In genomic region chr17:28985950-28986713, GRCh38 we compare ENCODE assay signal across 16 cellular contexts. TPM values are rescaled to one million over a fixed set of nuclear protein-coding genes. Genes with fewer than 3 reads are reported as not detected.
A peak's percentile ranks its signal among the peaks of the same experiment; 100 is the strongest.
DNase-seq lines count a peak whose midpoint lies in the region; ATAC-seq, FAIRE-seq and TF ChIP-seq lines count a peak whose summit lies in the region.
"Had no signal": no experiment of that assay in that cellular context is flagged by ENCODE, and none has a peak within 500 bp of the region (broad histone marks: within the 10 kb centered on the region; RNA-seq: fewer than 3 reads in every experiment).

No MANE protein-coding gene starts in this region.

- H3K56ac ChIP-seq in IMR-90 (ENCODE audit: extremely low read depth, insufficient read depth, low read length) (no peak overlapping the region), H1 (replicated peaks; ENCODE audit: insufficient read length, low read depth, low read length) (no peak overlapping the region)

- H4K91ac ChIP-seq in IMR-90 (ENCODE audit: insufficient read depth, low read depth, low read length) (no peak overlapping the region), H1 (replicated peaks; ENCODE audit: insufficient read length, low read length) (peak overlapping the region; percentile 90), mesenchymal stem cell (ENCODE audit: low read length) (no peak overlapping the region)

- CTCF ChIA-PET in A673 (lab: Charles Lee) = no interaction called here
- CTCF ChIA-PET in IMR-90 (lab: Yijun Ruan, JAX) = interaction anchor here (0.6 kb wide), 1 partner anchor 9 kb away, joined by 3 read pairs; no protein-coding TSS in a partner anchor
- CTCF ChIA-PET in H1 (lab: Charles Lee; ENCODE audit: partially characterized antibody) = interaction anchor here (0.7 to 3.2 kb wide), 14 partner anchors 10 to 284 kb away, joined by 3 to 23 read pairs (median 4); no protein-coding TSS in a partner anchor

- in situ Hi-C loops in IMR-90 (cut with MboI; ENCODE audit: low sequenced_read_pairs) = no loop called here

- no peaks in the 10 kb centered on the region for H3K27me3 ChIP-seq in A673 (replicated peaks; ENCODE audit: insufficient read depth, low read depth, low read length, poor library complexity)
- H3K27me3 ChIP-seq in IMR-90 (ENCODE audit: control insufficient read depth, insufficient read depth, low read length) = peaks cover 74% of the 10 kb centered on the region
- H3K27me3 ChIP-seq in H1 (replicated peaks in 1 of 4; ENCODE audit: control insufficient read depth in 3 of 4, extremely low read depth in 1 of 4, insufficient read depth in 3 of 4, low read length in 3 of 4) = no peaks in the 10 kb centered on the region; a peak in 1 of 7 replicates
- H3K27me3 ChIP-seq in mesenchymal stem cell (ENCODE audit: control insufficient read depth in 1 of 2, insufficient read depth in 1 of 2, low read length in 2 of 2) = peaks cover 63 to 86% of the 10 kb centered on the region in 2 experiments

- dilution Hi-C loops in IMR-90 (cut with HindIII; ENCODE audit: low sequenced_read_pairs, unreplicated experiment) = no loop called here

- no peaks in the 10 kb centered on the region for H3K79me2 ChIP-seq in H1 (ENCODE audit: control insufficient read depth in 1 of 2, insufficient read depth in 2 of 2, low read length in 2 of 2)

- no peak overlapping the region for H3K4me2 ChIP-seq in IMR-90 (ENCODE audit: low read depth, low read length)
- peak overlapping the region; percentile 53 to 57; a peak in 3 of 4 replicates for H3K4me2 ChIP-seq in H1 (ENCODE audit: insufficient read depth in 1 of 2, low read depth in 2 of 2, low read length in 2 of 2)
- no peak overlapping the region for H3K4me2 ChIP-seq in mesenchymal stem cell (ENCODE audit: low read length, poor library complexity, severe bottlenecking)

- H2BK120ac ChIP-seq in IMR-90 (ENCODE audit: low read depth, low read length) (no peak overlapping the region), H1 (replicated peaks; ENCODE audit: low read depth, low read length) (peak overlapping the region; percentile 41), mesenchymal stem cell (ENCODE audit: low read depth, low read length) (no peak overlapping the region)

- TF ChIP-seq POLR2A in IMR-90 (IDR thresholded peaks at IDR 0.05; ENCODE audit: low read depth, low read length) (no peak), H1 (IDR thresholded peaks at IDR 0.05; ENCODE audit: control extremely low read depth in 1 of 2, low read depth in 2 of 2, low read length in 2 of 2) (no peak)

- H3K9me3 ChIP-seq in A673 (ENCODE audit: low read depth, low read length, poor library complexity, severe bottlenecking) = no peaks in the 10 kb centered on the region
- no peaks in the 10 kb centered on the region for H3K9me3 ChIP-seq in IMR-90 (ENCODE audit: control insufficient read depth, insufficient read depth, low read length)
- H3K9me3 ChIP-seq in H1 (ENCODE audit: insufficient read depth in 2 of 2, low read depth in 1 of 2, low read length in 1 of 2) = no peaks in the 10 kb centered on the region
- H3K9me3 ChIP-seq in mesenchymal stem cell (ENCODE audit: control insufficient read depth, low read length) = no peaks in the 10 kb centered on the region
- H3K9me3 ChIP-seq: tibial artery had no signal

- H2AK5ac ChIP-seq in IMR-90 (ENCODE audit: low read depth, low read length) = no peak overlapping the region
- no peak overlapping the region for H2AK5ac ChIP-seq in H1 (ENCODE audit: low read depth, low read length)
- no peak overlapping the region for H2AK5ac ChIP-seq in mesenchymal stem cell (ENCODE audit: low read length, severe bottlenecking)

- H3K4me1 ChIP-seq in A673 (ENCODE audit: insufficient read depth, low read length, poor library complexity, severe bottlenecking) (peaks cover 64% of the 10 kb centered on the region), IMR-90 (ENCODE audit: control insufficient read depth, insufficient read depth, low read length) (no peaks in the 10 kb centered on the region), H1 (replicated peaks in 1 of 4; ENCODE audit: control insufficient read depth in 3 of 4, insufficient read depth in 4 of 4, low read length in 3 of 4) (peaks cover 14 to 18% (median 16%) of the 10 kb centered on the region in 4 experiments), mesenchymal stem cell (ENCODE audit: control insufficient read depth, insufficient read depth, low read depth, low read length) (peaks cover 14% of the 10 kb centered on the region)

- H3K18ac ChIP-seq in IMR-90 (ENCODE audit: low read depth, low read length) = no peak overlapping the region
- H3K18ac ChIP-seq in H1 (ENCODE audit: extremely low read depth, low read length) = peak overlapping the region; percentile 5; the same call in 1 of the 2 replicates
- no peak overlapping the region for H3K18ac ChIP-seq in mesenchymal stem cell (ENCODE audit: low read depth in 1 of 2, low read length in 2 of 2)

- intact Hi-C loops in A673 (cut with micrococcal nuclease; ENCODE audit: unreplicated experiment) = no loop called here
- intact Hi-C loops in IMR-90 (cut with micrococcal nuclease) = no loop called here

- no peak overlapping the region for H2BK5ac ChIP-seq in IMR-90 (ENCODE audit: low read depth, low read length, poor library complexity, severe bottlenecking)
- peak overlapping the region; percentile 82; the same call in 1 of the 2 replicates for H2BK5ac ChIP-seq in H1 (ENCODE audit: low read depth, low read length)
- no peak overlapping the region for H2BK5ac ChIP-seq in mesenchymal stem cell (ENCODE audit: low read depth, low read length, poor library complexity, severe bottlenecking)

- FAIRE-seq in H1 (lab: Jason Lieb, UNC) = no peak
- FAIRE-seq: GM18507 had no signal

- H3K14ac ChIP-seq in IMR-90 (replicated peaks; ENCODE audit: low read depth, low read length) = no peak overlapping the region
- no peak overlapping the region for H3K14ac ChIP-seq in H1 (ENCODE audit: insufficient read length)
- no peak overlapping the region for H3K14ac ChIP-seq in mesenchymal stem cell (ENCODE audit: low read length in 2 of 2)

- H2BK15ac ChIP-seq in IMR-90 (ENCODE audit: low read depth, low read length) (no peak overlapping the region), H1 (ENCODE audit: low read length) (peak overlapping the region; percentile 98; the same call in 1 of the 2 replicates), mesenchymal stem cell (ENCODE audit: low read depth, poor library complexity, severe bottlenecking) (no peak overlapping the region)

- H4K5ac ChIP-seq in IMR-90 (ENCODE audit: low read depth, low read length) (no peak overlapping the region), H1 (ENCODE audit: insufficient read length, low read depth, low read length) (peak overlapping the region; percentile 31)

- H3K9ac ChIP-seq in IMR-90 (ENCODE audit: low read depth, low read length) (no peak overlapping the region), H1 (replicated peaks in 1 of 4; ENCODE audit: extremely low read depth in 1 of 4, low read depth in 3 of 4, low read length in 3 of 4) (no peak overlapping the region), mesenchymal stem cell (ENCODE audit: low read length) (no peak overlapping the region)

- H3K79me1 ChIP-seq in IMR-90 (ENCODE audit: low read depth in 1 of 2, low read length in 2 of 2) (no peaks in the 10 kb centered on the region), H1 (ENCODE audit: low read depth, low read length) (no peaks in the 10 kb centered on the region; the same call in 1 of the 2 replicates), mesenchymal stem cell (replicated peaks; ENCODE audit: low read length, poor library complexity, severe bottlenecking) (no peaks in the 10 kb centered on the region)

- H3K27ac ChIP-seq in A673 (ENCODE audit: low read depth, low read length, poor library complexity, severe bottlenecking) (peak overlapping the region; percentile 15), IMR-90 (ENCODE audit: insufficient read depth, low read length) (no peak overlapping the region), H1 (ENCODE audit: low read depth, low read length) (no peak overlapping the region), mesenchymal stem cell (ENCODE audit: low read length, poor library complexity, severe bottlenecking) (no peak overlapping the region)
- H3K27ac ChIP-seq: tibial artery had no signal

- H3K23me2 ChIP-seq in H1 (ENCODE audit: low read depth, low read length) = no peaks in the 10 kb centered on the region; the same call in 1 of the 2 replicates

- ATAC-seq in IMR-90 (ENCODE audit: low read depth) = no peak
- ATAC-seq in GM21526 (IDR thresholded peaks at IDR 0.05; ENCODE audit: low FRiP score, unreplicated experiment) = no peak
- no peak for ATAC-seq in GM21723 (IDR thresholded peaks at IDR 0.05; ENCODE audit: unreplicated experiment)
- ATAC-seq: activated naive CD4-positive, alpha-beta T cell treated with anti-CD3 and anti-CD28 coated beads, Interleukin-2, amount 50 U/mL, for 72 hours had no signal

- no peak overlapping the region for H2BK20ac ChIP-seq in IMR-90 (ENCODE audit: low read depth, low read length)
- H2BK20ac ChIP-seq in H1 (ENCODE audit: low read length) = peak overlapping the region; percentile 67; the same call in 1 of the 2 replicates

- H3K4me3 ChIP-seq in A673 (ENCODE audit: low read depth, low read length, poor library complexity, severe bottlenecking) (peak overlapping the region; percentile 5), IMR-90 (ENCODE audit: insufficient read depth, low read depth, low read length) (no peak overlapping the region), H1 (ENCODE audit: extremely low read depth in 1 of 4, insufficient read depth in 2 of 4, low read depth in 3 of 4, low read length in 4 of 4) (peak overlapping the region in 1 of 4 experiments; percentile 48; a peak in 2 of 8 replicates), mesenchymal stem cell (ENCODE audit: insufficient read depth in 1 of 2, low read depth in 1 of 2, low read length in 2 of 2) (no peak overlapping the region)
- H3K4me3 ChIP-seq: tibial artery had no signal

- TF ChIP-seq CTCF in A673 (conservative IDR thresholded peaks at IDR 0.05; ENCODE audit: low read depth, low read length) (no peak), IMR-90 (conservative IDR thresholded peaks at IDR 0.05; ENCODE audit: low read depth, low read length) (no peak), H1 (IDR thresholded peaks at IDR 0.05; ENCODE audit: control extremely low read depth in 1 of 3, insufficient read depth in 1 of 3, low read depth in 1 of 3, low read length in 3 of 3) (no peak)

- TF ChIP-seq RAD21 in IMR-90 (IDR thresholded peaks at IDR 0.05; ENCODE audit: low read length) (no peak), H1 (IDR thresholded peaks at IDR 0.05 in 1 of 2, conservative IDR thresholded peaks at IDR 0.05 in 1 of 2; ENCODE audit: low read depth in 2 of 2, low read length in 2 of 2) (no peak)

- peak overlapping the region; percentile 92; the same call in 1 of the 2 replicates for H2BK12ac ChIP-seq in H1 (ENCODE audit: low read depth, low read length)
- H2BK12ac ChIP-seq in mesenchymal stem cell (ENCODE audit: low read length in 2 of 2) = no peak overlapping the region

- H3K36me3 ChIP-seq in A673 (ENCODE audit: insufficient read depth, low read length, poor library complexity, severe bottlenecking) (no peaks in the 10 kb centered on the region), IMR-90 (ENCODE audit: control insufficient read depth, insufficient read depth, low read length) (no peaks in the 10 kb centered on the region), H1 (ENCODE audit: control insufficient read depth in 2 of 4, insufficient read depth in 4 of 4, low read length in 3 of 4) (no peaks in the 10 kb centered on the region), mesenchymal stem cell (ENCODE audit: control insufficient read depth in 1 of 2, insufficient read depth in 2 of 2, low read depth in 1 of 2, low read length in 2 of 2) (no peaks in the 10 kb centered on the region)
- H3K36me3 ChIP-seq: tibial artery had no signal

- H2AFZ ChIP-seq in IMR-90 (replicated peaks; ENCODE audit: low read length, poor library complexity) = peak overlapping the region; percentile 21
- H2AFZ ChIP-seq in H1 (ENCODE audit: low read length) = no peak overlapping the region; the same call in 1 of the 2 replicates
- H2AFZ ChIP-seq in mesenchymal stem cell (ENCODE audit: low read depth, low read length) = no peak overlapping the region

- H4K20me1 ChIP-seq in IMR-90 (ENCODE audit: insufficient read depth, low read length) (no peaks in the 10 kb centered on the region), H1 (replicated peaks in 1 of 2; ENCODE audit: control insufficient read depth in 1 of 2, insufficient read depth in 2 of 2, low read length in 2 of 2) (no peaks in the 10 kb centered on the region)

- H2AK9ac ChIP-seq in IMR-90 (replicated peaks; ENCODE audit: low read depth, low read length, poor library complexity) = no peak overlapping the region

- DNase-seq in A673 (ENCODE audit: low spot score) (peak; percentile 59), IMR-90 (no peak), NCI-H2227 treated with DMSO at 0.1 percent for 48 hours (lab: John Stamatoyannopoulos, UW) (peak; percentile 69), H1 (ENCODE audit: low read depth in 1 of 2, low spot score in 2 of 2) (peak; percentile 31 to 81), mesenchymal stem cell (no peak)
- no peak for DNase-seq in effector CD8-positive, alpha-beta T cell (lab: John Stamatoyannopoulos, UW)
- DNase-seq: activated CD4-positive, alpha-beta T cell treated with anti-CD3 and anti-CD28 coated beads for 4 hours; activated T-cell treated with anti-CD3 and anti-CD28 coated beads for 4 hours; effector memory CD4-positive, alpha-beta T cell; T-helper 9 cell; tibial artery had no signal

- H3K4ac ChIP-seq in IMR-90 (ENCODE audit: low read depth, low read length) = no peak overlapping the region
- no peak overlapping the region for H3K4ac ChIP-seq in H1 (replicated peaks; ENCODE audit: insufficient read length, low read depth, low read length)
- no peak overlapping the region for H3K4ac ChIP-seq in mesenchymal stem cell (ENCODE audit: low read depth in 1 of 2, low read length in 2 of 2)

- H4K8ac ChIP-seq in IMR-90 (ENCODE audit: low read depth in 2 of 2, low read length in 2 of 2) (no peak overlapping the region), H1 (ENCODE audit: extremely low read depth, insufficient read depth, low read length) (peak overlapping the region; percentile 42; the same call in 1 of the 2 replicates), mesenchymal stem cell (ENCODE audit: low read length) (no peak overlapping the region)

- 30% methylated on average over 12 of the region's 36 CpGs; no CpG with 5 or more reads in 1 of the 2 experiments for WGBS in IMR-90 (ENCODE audit: extremely low coverage in 2 of 2, insufficient read length in 1 of 2), 2 experiments
- WGBS in H1 (ENCODE audit: extremely low coverage in 1 of 2, insufficient coverage in 1 of 2, insufficient read length in 1 of 2, insufficient replicate concordance in 2 of 2, low coverage in 1 of 2, low lambda C conversion rate in 2 of 2, missing lambda C conversion rate in 1 of 2), 2 experiments = 24% methylated on average over 31 of the region's 36 CpGs; no CpG with 5 or more reads in 1 of the 2 experiments
- WGBS in mesenchymal stem cell = 23% methylated on average over 30 of the region's 36 CpGs

- POLR2A ChIA-PET in A673 (lab: Charles Lee; ENCODE audit: low non-redundant PET) = no interaction called here
- POLR2A ChIA-PET in IMR-90 (lab: Charles Lee; ENCODE audit: unreplicated experiment) = no interaction called here
- POLR2A ChIA-PET in H1 (lab: Charles Lee; ENCODE audit: partially characterized antibody) = interaction anchor here (0.7 to 3.1 kb wide), 5 partner anchors 12 to 306 kb away, joined by 3 to 14 read pairs (median 3); no protein-coding TSS in a partner anchor

- H3K23ac ChIP-seq in IMR-90 (ENCODE audit: low read depth, low read length) (no peak overlapping the region), H1 (ENCODE audit: insufficient read length) (no peak overlapping the region), mesenchymal stem cell (ENCODE audit: low read length in 2 of 2) (no peak overlapping the region)

- no peak for TF ChIP-seq EP300 in H1 (IDR thresholded peaks at IDR 0.05; ENCODE audit: borderline replicate concordance in 1 of 2, low read depth in 2 of 2, low read length in 2 of 2)

- no peaks in the 10 kb centered on the region for H3K9me1 ChIP-seq in IMR-90 (ENCODE audit: insufficient read depth, low read length)

- BruUV-seq in A673 (replicated peaks; lab: Mats Ljungman, UMichigan) (no TSS peak), IMR-90 (replicated peaks; lab: Mats Ljungman, UMichigan) (no TSS peak)

RNA-seq across cellular contexts. Expression of gene SEZ6, which starts 19.7 kb away (rescaled TPM):
- total RNA-seq in A673 (2021) (1.5 and 2.6 TPM in 2 replicates), IMR-90 (2012; rRNA removed) (not detected in 2 replicates)
- polyA plus RNA-seq in IMR-90 (2012; rRNA removed) (not detected in 2 replicates), H1 (2011; rRNA removed) (8.5 and 16.1 TPM in 2 replicates)
- not detected in 2 replicates for polyA plus RNA-seq in IMR-90 (2012; cell fraction: cytosol; rRNA removed)
- not detected in 2 replicates for polyA plus RNA-seq in IMR-90 (2012; cell fraction: nucleus; rRNA removed; ENCODE audit: low replicate concordance)
- 6.9 and 7.8 TPM in 2 replicates for total RNA-seq in H1 (2021; fragmentation: NEBNext Ultra II Directional; extraction: Animal tissue kit (Norgen Biotek cat#: 25700))
- polyA plus RNA-seq in H1 (2011; cell fraction: cytosol; rRNA removed) = 4.8 TPM
- polyA plus RNA-seq in H1 (2011; cell fraction: nucleus; rRNA removed) = 18.6 TPM
- 10.7 to 21.5 TPM (median 18.7 TPM) in 4 replicates for polyA plus RNA-seq in H1 (2012, experiment 1 of 2)
- 19.3 TPM for polyA plus RNA-seq in H1 (2012, experiment 2 of 2)
- 11.1 TPM for polyA plus RNA-seq in H1 (2013, experiment 1 of 2)
- polyA plus RNA-seq in H1 (2013, experiment 2 of 2) = 10.2 TPM
- 5.6 and 13.9 TPM in 2 replicates for polyA minus RNA-seq in H1 (2011; rRNA and poly(A)+ RNA removed)
- polyA minus RNA-seq in H1 (2011; cell fraction: cytosol; rRNA and poly(A)+ RNA removed) = 5.6 TPM
- 7.6 TPM for polyA minus RNA-seq in H1 (2011; cell fraction: nucleus; rRNA and poly(A)+ RNA removed)
- not detected for polyA plus RNA-seq in mesenchymal stem cell (2013, experiment 1 of 2)
- 0.04 TPM for polyA plus RNA-seq in mesenchymal stem cell (2013, experiment 2 of 2)
- total RNA-seq: fibroblast of villous mesenchyme had no signal

RNA-seq across cellular contexts. Expression of gene PHF12, which starts 34.8 kb away (rescaled TPM):
- total RNA-seq in A673 (2021) (63.3 and 73.4 TPM in 2 replicates), IMR-90 (2012; rRNA removed) (25.6 and 26.7 TPM in 2 replicates)
- polyA plus RNA-seq in IMR-90 (2012; rRNA removed) (24.4 and 28.9 TPM in 2 replicates), H1 (2011; rRNA removed) (38.8 and 74.8 TPM in 2 replicates)
- 27.1 and 31.6 TPM in 2 replicates for polyA plus RNA-seq in IMR-90 (2012; cell fraction: cytosol; rRNA removed)
- 46.7 and 79.8 TPM in 2 replicates for polyA plus RNA-seq in IMR-90 (2012; cell fraction: nucleus; rRNA removed; ENCODE audit: low replicate concordance)
- total RNA-seq in H1 (2021; fragmentation: NEBNext Ultra II Directional; extraction: Animal tissue kit (Norgen Biotek cat#: 25700)) = 57.7 and 65.7 TPM in 2 replicates
- polyA plus RNA-seq in H1 (2011; cell fraction: cytosol; rRNA removed) = 35.5 TPM
- 143 TPM for polyA plus RNA-seq in H1 (2011; cell fraction: nucleus; rRNA removed)
- polyA plus RNA-seq in H1 (2012, experiment 1 of 2) = 54.3 to 66.0 TPM (median 57.0 TPM) in 4 replicates
- polyA plus RNA-seq in H1 (2012, experiment 2 of 2) = 18.9 TPM
- 30.5 TPM for polyA plus RNA-seq in H1 (2013, experiment 1 of 2)
- polyA plus RNA-seq in H1 (2013, experiment 2 of 2) = 27.9 TPM
- 52.7 and 53.4 TPM in 2 replicates for polyA minus RNA-seq in H1 (2011; rRNA and poly(A)+ RNA removed)
- 41.7 TPM for polyA minus RNA-seq in H1 (2011; cell fraction: cytosol; rRNA and poly(A)+ RNA removed)
- polyA minus RNA-seq in H1 (2011; cell fraction: nucleus; rRNA and poly(A)+ RNA removed) = 69.0 TPM
- 22.4 TPM for polyA plus RNA-seq in mesenchymal stem cell (2013, experiment 1 of 2)
- polyA plus RNA-seq in mesenchymal stem cell (2013, experiment 2 of 2) = 20.9 TPM

RNA-seq across cellular contexts. Expression of gene PIPOX, which starts 56.8 kb away (rescaled TPM):
- total RNA-seq in A673 (2021) = 7.8 and 8.8 TPM in 2 replicates
- total RNA-seq in IMR-90 (2012; rRNA removed) = 1.1 and 1.3 TPM in 2 replicates
- polyA plus RNA-seq in IMR-90 (2012; rRNA removed) = 0.11 and 0.43 TPM in 2 replicates
- 0.11 and 0.62 TPM in 2 replicates for polyA plus RNA-seq in IMR-90 (2012; cell fraction: cytosol; rRNA removed)
- polyA plus RNA-seq in IMR-90 (2012; cell fraction: nucleus; rRNA removed; ENCODE audit: low replicate concordance) = 0.59 and 1.4 TPM in 2 replicates
- total RNA-seq in H1 (2021; fragmentation: NEBNext Ultra II Directional; extraction: Animal tissue kit (Norgen Biotek cat#: 25700)) = 55.5 and 57.2 TPM in 2 replicates
- 75.0 and 99.6 TPM in 2 replicates for polyA plus RNA-seq in H1 (2011; rRNA removed)
- polyA plus RNA-seq in H1 (2011; cell fraction: cytosol; rRNA removed) = 70.3 TPM
- polyA plus RNA-seq in H1 (2011; cell fraction: nucleus; rRNA removed) = 39.1 TPM
- 46.5 to 58.4 TPM (median 54.3 TPM) in 4 replicates for polyA plus RNA-seq in H1 (2012, experiment 1 of 2)
- 39.4 TPM for polyA plus RNA-seq in H1 (2012, experiment 2 of 2)
- 51.2 TPM for polyA plus RNA-seq in H1 (2013, experiment 1 of 2)
- 48.0 TPM for polyA plus RNA-seq in H1 (2013, experiment 2 of 2)
- polyA minus RNA-seq in H1 (2011; rRNA and poly(A)+ RNA removed) = 68.1 and 68.2 TPM in 2 replicates
- polyA minus RNA-seq in H1 (2011; cell fraction: cytosol; rRNA and poly(A)+ RNA removed) = 15.8 TPM
- polyA minus RNA-seq in H1 (2011; cell fraction: nucleus; rRNA and poly(A)+ RNA removed) = 28.2 TPM
- polyA plus RNA-seq in mesenchymal stem cell (2013, experiment 1 of 2) = 0.15 TPM
- polyA plus RNA-seq in mesenchymal stem cell (2013, experiment 2 of 2) = 0.16 TPM

Comparison
In these comparisons a context has a peak if more than half of its experiments do, and no peak if none do; other contexts are left out.
1. DNase-seq: peak in A673 (single experiment), NCI-H2227 treated with DMSO at 0.1 percent for 48 hours (single experiment) and H1 (2 of 2); none in IMR-90 (single experiment), mesenchymal stem cell (single experiment) and effector CD8-positive, alpha-beta T cell (single experiment).
2. H3K4me2 ChIP-seq: peak in H1 (2 of 2); none in IMR-90 (single experiment) and mesenchymal stem cell (single experiment).